In genomic region chr5:123036391-123037103, GRCh38 we compare ENCODE assay signal across 8 cellular contexts. TPM values are rescaled to one million over a fixed set of nuclear protein-coding genes. Genes with fewer than 3 reads are reported as not detected.
A peak's percentile ranks its signal among the peaks of the same experiment; 100 is the strongest.
DNase-seq lines count a peak whose midpoint lies in the region; ATAC-seq and TF ChIP-seq lines count a peak whose summit lies in the region.

PPIC (minus strand) TSS chr5:123036725; CDS start chr5:123036625, 100 bp downstream.

- ATAC-seq in HG02798 (IDR thresholded peaks at IDR 0.05; ENCODE audit: poor library complexity, unreplicated experiment) (peak; percentile 64), heart right ventricle (peak; percentile 95 to 99 (median 96))

- DNase-seq in AG09319 (ENCODE audit: extremely low read depth, low read depth) (peak; percentile 49), NCI-H510A (lab: John Stamatoyannopoulos, UW) (peak; percentile 43), ascending aorta (ENCODE audit: low spot score in 2 of 2) (peak; percentile 19 to 92), heart right ventricle (peak; percentile 88 to 90), ovary (peak; percentile 80 to 84 (median 82))
- DNase-seq in effector CD8-positive, alpha-beta T cell (lab: John Stamatoyannopoulos, UW), result no peak

- TF ChIP-seq CTCF in AG09319 (IDR thresholded peaks at IDR 0.05; ENCODE audit: low read depth, low read length), result no peak
- no peak for TF ChIP-seq CTCF in GM12875 (IDR thresholded peaks at IDR 0.05; ENCODE audit: borderline replicate concordance, insufficient read depth, low read depth, low read length)
- TF ChIP-seq CTCF in ascending aorta (IDR thresholded peaks at IDR 0.05), result no peak
- no peak for TF ChIP-seq CTCF in heart right ventricle (IDR thresholded peaks at IDR 0.05)
- TF ChIP-seq CTCF in ovary (IDR thresholded peaks at IDR 0.05), result no peak

- H3K4me1 ChIP-seq in ascending aorta, result peaks cover 0 to 9% of the 10 kb centered on the region in 2 donors
- peaks cover 0 to 54% (median 36%) of the 10 kb centered on the region in 9 donors for H3K4me1 ChIP-seq in heart right ventricle
- no peaks in the 10 kb centered on the region for H3K4me1 ChIP-seq in ovary (ENCODE audit: insufficient read depth)

- no peaks in the 10 kb centered on the region for H3K36me3 ChIP-seq in ascending aorta
- H3K36me3 ChIP-seq in heart right ventricle, result no peaks in the 10 kb centered on the region
- H3K36me3 ChIP-seq in ovary, result no peaks in the 10 kb centered on the region

- no peaks in the 10 kb centered on the region for H3K9me3 ChIP-seq in ascending aorta
- no peaks in the 10 kb centered on the region for H3K9me3 ChIP-seq in heart right ventricle
- H3K9me3 ChIP-seq in ovary, result no peaks in the 10 kb centered on the region

- WGBS in heart right ventricle, 2 donors, result 1% methylated on average over 82 to 84 of the region's 84 CpGs
- WGBS in ovary, 3 donors, result 0 to 1% (median 1%) methylated on average over 47 to 84 of the region's 84 CpGs

- H3K4me3 ChIP-seq in GM12875 (ENCODE audit: low read depth, low read length) (peak within 1 kb of the TSS; percentile 61), ascending aorta (peak within 1 kb of the TSS; percentile 68 to 97), heart right ventricle (peak within 1 kb of the TSS; percentile 40 to 89 (median 82)), ovary (peak within 1 kb of the TSS; percentile 93)

- TF ChIP-seq EP300 in ovary (IDR thresholded peaks at IDR 0.05), result no peak

- intact Hi-C loops in ascending aorta (cut with DNase I), result loop anchor here (2.0 to 5.0 kb wide), 9 partner anchors 50 to 476 kb away; partner anchors contain the start of genes CSNK1G3, SNX2 and SNX24
- intact Hi-C loops in heart right ventricle (cut with DNase I), result loop anchor here in 4 of 10 donors (5.0 to 10.0 kb wide), 4 partner anchors 129 to 262 kb away; partner anchors contain the start of genes SNX24 (in 2 of the 4) and SNX2 (in 1 of the 4)
- intact Hi-C loops in ovary (cut with DNase I), result loop anchor here in 2 of 4 donors (5.0 to 10.0 kb wide), 3 partner anchors 51 to 308 kb away; partner anchors contain the start of gene PRDM6 (in 1 of the 2)

- H3K27ac ChIP-seq in ascending aorta (peak within 1 kb of the TSS; percentile 94 to 96), heart right ventricle (peak within 1 kb of the TSS; percentile 93 to 98 (median 95)), ovary (peak within 1 kb of the TSS; percentile 60 to 89)

- H3K27me3 ChIP-seq in ascending aorta, result no peaks in the 10 kb centered on the region
- H3K27me3 ChIP-seq in heart right ventricle, result peaks cover 0 to 61% (median 0%) of the 10 kb centered on the region in 7 donors
- no peaks in the 10 kb centered on the region for H3K27me3 ChIP-seq in ovary

- peak; percentile 32 for TF ChIP-seq POLR2A in ovary (IDR thresholded peaks at IDR 0.05)

RNA-seq across cellular contexts. Expression of gene PPIC, which starts in this region (rescaled TPM):
- total RNA-seq in ascending aorta (29.3 TPM), heart right ventricle (10 to 100 TPM; 34.2 to 54.3 (median 43.2) TPM), ovary (10 to 100 TPM in 6 of 7 donors, 1 to 10 TPM in 1; 9.3 to 22.9 (median 20.2) TPM)
- polyA plus RNA-seq in heart right ventricle (10 to 100 TPM; 22.5 to 58.9 TPM), ovary (10 to 100 TPM; 21.3 to 35.9 TPM)
